Comparison of ENCODE assay signal across 19 cellular contexts in genomic region chr5:143448518-143448917, GRCh38. TPM values are rescaled to one million over a fixed set of nuclear protein-coding genes. Genes with fewer than 3 reads are reported as not detected.
DNase-seq lines count a peak whose midpoint lies in the region; ATAC-seq and TF ChIP-seq lines count a peak whose summit lies in the region.
"Had no signal": no experiment of that assay in that cellular context is flagged by ENCODE, and none has a peak within 500 bp of the region (broad histone marks: within the 10 kb centered on the region; RNA-seq: fewer than 3 reads in every experiment).

No MANE protein-coding gene starts in this region.

- CTCF ChIA-PET in OCI-LY7 (lab: Charles Lee; ENCODE audit: unreplicated experiment): no interaction called here

- H3K27me3 ChIP-seq in thyroid gland: no peaks in the 10 kb centered on the region
- H3K27me3 ChIP-seq: gastroesophageal sphincter, spleen had no signal

- no peaks in the 10 kb centered on the region for H3K9me2 ChIP-seq in OCI-LY7 (ENCODE audit: insufficient read depth, low read length)

- intact Hi-C loops in OCI-LY7 (cut with micrococcal nuclease; ENCODE audit: unreplicated experiment): no loop called here
- intact Hi-C loops in thyroid gland (cut with DNase I): no loop called here

- no TSS peak for BruUV-seq in OCI-LY7 (replicated peaks; lab: Mats Ljungman, UMichigan)

- H3K4me2 ChIP-seq in OCI-LY7 (ENCODE audit: low read length): no peak overlapping the region

- H4K20me1 ChIP-seq in OCI-LY7 (ENCODE audit: insufficient read depth, low read length): no peaks in the 10 kb centered on the region

- H3K4me1 ChIP-seq in OCI-LY7 (ENCODE audit: insufficient read depth, low read length, poor library complexity, severe bottlenecking) (peaks cover 29% of the 10 kb centered on the region), thyroid gland (no peaks in the 10 kb centered on the region)
- H3K4me1 ChIP-seq: gastroesophageal sphincter, prostate gland, spleen had no signal

- TF ChIP-seq POLR2A in thyroid gland (IDR thresholded peaks at IDR 0.05): no peak

- no peak overlapping the region for H3K27ac ChIP-seq in OCI-LY7 (ENCODE audit: low read depth, low read length, poor library complexity, severe bottlenecking)
- H3K27ac ChIP-seq in thyroid gland: no peak overlapping the region
- H3K27ac ChIP-seq: gastroesophageal sphincter, prostate gland, SK-N-MC, spleen had no signal

- TF ChIP-seq CTCF in GM12874 (IDR thresholded peaks at IDR 0.05; ENCODE audit: insufficient read depth, low read depth, low read length) (0 out of 2 replicates have a peak, but pooled peaks have one; percentile 11), OCI-LY7 (conservative IDR thresholded peaks at IDR 0.05; ENCODE audit: low read length) (peak; percentile 74), fibroblast of villous mesenchyme (IDR thresholded peaks at IDR 0.05; ENCODE audit: insufficient read depth, low read depth, low read length) (peak; percentile 6), thyroid gland (IDR thresholded peaks at IDR 0.05) (no peak)

- POLR2A ChIA-PET in OCI-LY7 (lab: Charles Lee): no interaction called here

- H3K9me3 ChIP-seq in OCI-LY7 (ENCODE audit: low read length): peaks cover 4% of the 10 kb centered on the region; the same call in 1 of the 2 replicates
- H3K9me3 ChIP-seq in thyroid gland: no peaks in the 10 kb centered on the region
- H3K9me3 ChIP-seq: gastroesophageal sphincter, prostate gland, spleen had no signal

- peak overlapping the region; percentile 84 for H2AFZ ChIP-seq in OCI-LY7 (ENCODE audit: low read length)

- peak; percentile 47 for DNase-seq in activated CD4-positive, alpha-beta T cell treated with anti-CD3 and anti-CD28 coated beads for 48 hours
- DNase-seq in activated CD4-positive, alpha-beta T cell treated with anti-CD3 and anti-CD28 coated beads, Interleukin-2, amount 50 U/mL, for 48 hours: no peak
- DNase-seq in OCI-LY7 (ENCODE audit: low spot score) (peak; percentile 23), fibroblast of villous mesenchyme (ENCODE audit: low read depth) (no peak), thyroid gland (no peak)
- DNase-seq: activated CD8-positive, alpha-beta memory T cell treated with anti-CD3 and anti-CD28 coated beads, Interleukin-2, amount 50 U/mL, for 4 hours; cerebellar nuclear complex; GDM1; naive thymus-derived CD8-positive, alpha-beta T cell; NCI-H1417; NK-92 treated with Interleukin-12 subunit alpha and Interleukin-12 subunit beta, amount 100 ng/mL, for 24 hours; spleen had no signal

- H3K36me3 ChIP-seq in OCI-LY7 (ENCODE audit: insufficient read depth, low read length): no peaks in the 10 kb centered on the region; the same call in 1 of the 2 replicates
- no peaks in the 10 kb centered on the region for H3K36me3 ChIP-seq in thyroid gland
- H3K36me3 ChIP-seq: gastroesophageal sphincter, prostate gland, spleen had no signal

- H3K79me2 ChIP-seq in OCI-LY7 (ENCODE audit: insufficient read depth, low read depth, low read length): no peaks in the 10 kb centered on the region

- ATAC-seq in GM18873 (IDR thresholded peaks at IDR 0.05; ENCODE audit: low FRiP score, unreplicated experiment): no peak
- no peak for ATAC-seq in HG02678 (IDR thresholded peaks at IDR 0.05; ENCODE audit: unreplicated experiment)
- ATAC-seq: gastroesophageal sphincter had no signal

- H3K4me3 ChIP-seq in OCI-LY7 (ENCODE audit: low read depth, low read length, poor library complexity, severe bottlenecking) (no peak overlapping the region), fibroblast of villous mesenchyme (ENCODE audit: low read depth, low read length) (no peak overlapping the region), thyroid gland (replicated peaks in 1 of 3) (no peak overlapping the region)
- H3K4me3 ChIP-seq: gastroesophageal sphincter, lung, prostate gland, SK-N-MC, spleen had no signal

RNA-seq across cellular contexts. Expression of gene NR3C1, which starts 45.0 kb away (rescaled TPM):
- 45.0 and 45.6 TPM in 2 replicates for total RNA-seq in OCI-LY7 (2014; rRNA removed; shearing (Covaris generic))
- total RNA-seq in OCI-LY7 (2022) (98.1 and 106 TPM in 2 replicates), fibroblast of villous mesenchyme (44.8 and 55.7 TPM in 2 replicates), thyroid gland (10 to 100 TPM; 59.4 to 67.7 (median 65.3) TPM)

Comparison
In these comparisons a context has a peak if more than half of its experiments do, and no peak if none do; other contexts are left out.
1. DNase-seq: peak in activated CD4-positive, alpha-beta T cell treated with anti-CD3 and anti-CD28 coated beads for 48 hours (single experiment) and OCI-LY7 (single experiment); none in activated CD4-positive, alpha-beta T cell treated with anti-CD3 and anti-CD28 coated beads, Interleukin-2, amount 50 U/mL, for 48 hours (0 of 2), fibroblast of villous mesenchyme (single experiment) and thyroid gland (0 of 2).
2. CTCF ChIP-seq: peak in GM12874 (single experiment), OCI-LY7 (single experiment) and fibroblast of villous mesenchyme (single experiment); none in thyroid gland (0 of 6).